In the genomic region with DNA sequence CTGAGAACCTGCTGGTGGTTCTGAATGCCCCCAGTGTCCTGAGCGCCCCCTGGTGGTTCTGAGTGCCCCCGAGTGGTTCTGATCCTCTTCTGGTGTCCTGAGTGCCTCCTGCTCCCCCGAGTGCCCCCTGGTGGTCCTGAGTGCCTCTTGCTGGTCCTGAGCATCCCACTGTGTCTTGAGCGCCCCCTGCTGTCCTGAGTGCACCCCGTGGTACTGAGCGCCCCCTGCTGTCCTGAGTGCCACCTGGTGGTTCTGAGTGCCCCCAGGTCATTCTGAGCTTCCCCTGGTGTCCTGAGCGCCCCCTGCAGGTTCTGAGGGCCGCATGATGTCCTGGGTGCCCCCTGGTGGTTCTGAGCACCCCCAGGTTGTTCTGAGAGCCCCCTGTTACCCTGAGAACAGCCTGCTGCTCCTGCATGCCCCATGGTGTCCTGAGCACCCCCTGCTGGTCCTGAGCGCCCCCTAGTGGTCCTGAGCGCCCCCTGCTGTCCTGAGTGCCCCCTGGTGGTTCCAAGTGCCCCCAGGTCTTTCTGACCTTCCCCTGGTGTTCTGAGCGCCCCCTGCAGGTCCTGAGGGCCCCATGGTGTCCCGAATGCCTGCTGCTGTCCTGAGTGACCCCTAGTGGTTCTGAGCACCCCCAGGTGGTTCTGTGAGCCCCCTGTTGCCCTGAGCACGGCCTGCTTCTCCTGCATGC, we compare ENCODE assay signal across 9 cellular contexts.
DNase-seq lines count a peak whose midpoint lies in the region; ATAC-seq and TF ChIP-seq lines count a peak whose summit lies in the region.
"Had no signal": no experiment of that assay in that cellular context is flagged by ENCODE, and none has a peak within 500 bp of the region (broad histone marks: within the 10 kb centered on the region; RNA-seq: fewer than 3 reads in every experiment).

No MANE protein-coding gene starts in this region.

- no peak overlapping the region for H3K27ac ChIP-seq in RWPE1
- H3K27ac ChIP-seq in psoas muscle = no peak overlapping the region
- H3K27ac ChIP-seq: A549 had no signal

- H3K36me3 ChIP-seq in psoas muscle (ENCODE audit: insufficient read depth in 1 of 2, low read depth in 1 of 2) = no peaks in the 10 kb centered on the region

- H3K4me1 Mint-ChIP-seq in activated naive CD8-positive, alpha-beta T cell treated with anti-CD3 and anti-CD28 coated beads for 36 hours = peaks cover 19% of the 10 kb centered on the region

- H3K4me3 ChIP-seq in psoas muscle = no peak overlapping the region
- H3K4me3 ChIP-seq: A549 had no signal

- no peak overlapping the region for H3K27ac Mint-ChIP-seq in activated naive CD8-positive, alpha-beta T cell treated with anti-CD3 and anti-CD28 coated beads for 36 hours

- POLR2A ChIA-PET in RWPE1 (lab: Yijun Ruan, JAX; ENCODE audit: low non-redundant PET) = no interaction called here

- WGBS in psoas muscle, 3 donors = 69 to 70% (median 70%) methylated on average over 13 of the region's 13 CpGs

- no peaks in the 10 kb centered on the region for H3K9me3 ChIP-seq in psoas muscle
- H3K9me3 ChIP-seq: A549 had no signal

- H3K36me3 Mint-ChIP-seq in activated naive CD8-positive, alpha-beta T cell treated with anti-CD3 and anti-CD28 coated beads for 36 hours = no peaks in the 10 kb centered on the region

- peak; percentile 46 for TF ChIP-seq CTCF in RWPE1 (conservative IDR thresholded peaks at IDR 0.05; ENCODE audit: low read depth)
- TF ChIP-seq CTCF in psoas muscle (IDR thresholded peaks at IDR 0.05) = no peak

- no peak overlapping the region for H3K4me3 Mint-ChIP-seq in activated naive CD8-positive, alpha-beta T cell treated with anti-CD3 and anti-CD28 coated beads for 36 hours

- CTCF ChIA-PET in RWPE1 (lab: Yijun Ruan, JAX) = interaction anchor here (0.6 to 1.0 kb wide), 4 partner anchors 13 to 347 kb away, joined by 3 read pairs; no protein-coding TSS in a partner anchor

- DNase-seq in DMS53 (lab: John Stamatoyannopoulos, UW) (peak; percentile 61), DMS53 treated with DMSO at 0.1 percent for 48 hours (lab: John Stamatoyannopoulos, UW; ENCODE audit: unreplicated experiment) (no peak), RWPE1 (ENCODE audit: low spot score) (no peak), psoas muscle (peak; percentile 12 to 55), HuH-7 (ENCODE audit: low spot score) (no peak), hypothalamus (lab: John Stamatoyannopoulos, UW) (no peak)
- peak; percentile 89 for DNase-seq in activated naive CD8-positive, alpha-beta T cell treated with anti-CD3 and anti-CD28 coated beads for 36 hours

- H3K27me3 ChIP-seq in psoas muscle (ENCODE audit: insufficient read depth in 3 of 3, low read length in 2 of 3) = no peaks in the 10 kb centered on the region

- no peaks in the 10 kb centered on the region for H3K9me3 Mint-ChIP-seq in activated naive CD8-positive, alpha-beta T cell treated with anti-CD3 and anti-CD28 coated beads for 36 hours

- ATAC-seq in HG02678 (IDR thresholded peaks at IDR 0.05; ENCODE audit: unreplicated experiment) (peak; percentile 71), psoas muscle (no peak)
- ATAC-seq: A549 had no signal

- intact Hi-C loops in psoas muscle (cut with DNase I) = no loop called here

- H3K4me1 ChIP-seq in psoas muscle = no peaks in the 10 kb centered on the region
- H3K4me1 ChIP-seq: A549 had no signal

- no peaks in the 10 kb centered on the region for H3K27me3 Mint-ChIP-seq in activated naive CD8-positive, alpha-beta T cell treated with anti-CD3 and anti-CD28 coated beads for 36 hours

Comparison
In these comparisons a context has a peak if more than half of its experiments do, and no peak if none do; other contexts are left out.
1. DNase-seq: peak in DMS53 (single experiment), activated naive CD8-positive, alpha-beta T cell treated with anti-CD3 and anti-CD28 coated beads for 36 hours (single experiment) and psoas muscle (2 of 2); none in DMS53 treated with DMSO at 0.1 percent for 48 hours (single experiment), RWPE1 (single experiment), HuH-7 (single experiment) and hypothalamus (0 of 51).